Comparison of ENCODE assay signal across 11 cellular contexts in the genomic region with DNA sequence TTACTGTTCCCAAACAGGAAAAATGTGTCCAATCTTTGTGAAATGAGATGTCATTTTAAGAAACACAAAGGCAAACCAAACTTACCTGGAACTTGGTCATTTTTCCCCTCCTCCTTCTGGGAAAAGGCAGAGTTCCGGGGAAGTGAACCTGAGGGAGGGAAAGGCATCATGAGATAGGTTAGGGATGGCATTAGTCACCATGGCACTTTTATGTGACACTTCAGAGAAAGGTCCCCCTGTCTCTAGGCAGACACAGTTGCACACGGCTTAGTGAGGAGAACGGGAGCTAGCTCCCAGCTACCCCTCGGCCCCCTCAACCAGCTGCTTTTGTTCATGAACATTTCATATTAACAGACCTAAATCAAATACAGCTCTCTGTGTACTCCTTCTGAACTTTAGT. TPM values are rescaled to one million over a fixed set of nuclear protein-coding genes. Genes with fewer than 3 reads are reported as not detected.
DNase-seq lines count a peak whose midpoint lies in the region; ATAC-seq, FAIRE-seq and TF ChIP-seq lines count a peak whose summit lies in the region.
"Had no signal": no experiment of that assay in that cellular context is flagged by ENCODE, and none has a peak within 500 bp of the region (broad histone marks: within the 10 kb centered on the region; RNA-seq: fewer than 3 reads in every experiment).

No MANE protein-coding gene starts in this region.

- H3K4me3 Mint-ChIP-seq in CD4-positive, CD25-positive, alpha-beta regulatory T cell, result peak overlapping the region; percentile 93 to 96 (median 94)
- peak overlapping the region; percentile 92 for H3K4me3 Mint-ChIP-seq in astrocyte (ENCODE audit: unreplicated experiment)
- peak overlapping the region; percentile 19 to 96 (median 88) for H3K4me3 Mint-ChIP-seq in naive thymus-derived CD8-positive, alpha-beta T cell

- H3K4me1 Mint-ChIP-seq in CD4-positive, CD25-positive, alpha-beta regulatory T cell, result peaks cover 11 to 33% (median 19%) of the 10 kb centered on the region in 4 donors
- peaks cover 3% of the 10 kb centered on the region for H3K4me1 Mint-ChIP-seq in astrocyte (ENCODE audit: low read depth, unreplicated experiment)
- peaks cover 12 to 32% (median 21%) of the 10 kb centered on the region in 4 donors for H3K4me1 Mint-ChIP-seq in naive thymus-derived CD8-positive, alpha-beta T cell

- H3K9me3 Mint-ChIP-seq in CD4-positive, CD25-positive, alpha-beta regulatory T cell, result peaks cover 0 to 17% (median 7%) of the 10 kb centered on the region in 7 donors
- H3K9me3 Mint-ChIP-seq in astrocyte (ENCODE audit: unreplicated experiment), result peaks cover 4% of the 10 kb centered on the region
- H3K9me3 Mint-ChIP-seq in naive thymus-derived CD8-positive, alpha-beta T cell, result peaks cover 3 to 35% (median 16%) of the 10 kb centered on the region in 9 donors

- H3K79me2 ChIP-seq in astrocyte (ENCODE audit: insufficient read depth, low read length), result no peaks in the 10 kb centered on the region

- peaks cover 33% of the 10 kb centered on the region for H3K36me3 Mint-ChIP-seq in CD4-positive, CD25-positive, alpha-beta regulatory T cell
- peaks cover 13% of the 10 kb centered on the region for H3K36me3 Mint-ChIP-seq in astrocyte (ENCODE audit: low read depth, unreplicated experiment)
- peaks cover 41 to 48% (median 42%) of the 10 kb centered on the region in 3 donors for H3K36me3 Mint-ChIP-seq in naive thymus-derived CD8-positive, alpha-beta T cell

- H3K4me3 ChIP-seq in CD4-positive, CD25-positive, alpha-beta regulatory T cell (ENCODE audit: low read depth, low read length), result no peak overlapping the region
- peak overlapping the region; percentile 68; the same call in 1 of the 2 replicates for H3K4me3 ChIP-seq in HFF-Myc (replicated peaks; ENCODE audit: low read depth, low read length)
- peak overlapping the region; percentile 92 for H3K4me3 ChIP-seq in astrocyte (ENCODE audit: insufficient read depth, low read depth, low read length)

- peak overlapping the region; percentile 30 for H2AFZ ChIP-seq in astrocyte (ENCODE audit: low read depth, low read length)

- TF ChIP-seq CTCF in HFF-Myc (IDR thresholded peaks at IDR 0.05; ENCODE audit: low read depth, low read length, missing control alignments) (no peak), astrocyte (IDR thresholded peaks at IDR 0.05; ENCODE audit: insufficient read depth, low read depth, low read length) (no peak)

- H3K27ac ChIP-seq in CD4-positive, CD25-positive, alpha-beta regulatory T cell (ENCODE audit: insufficient read depth, low read length, poor library complexity, severe bottlenecking), result no peak overlapping the region
- H3K27ac ChIP-seq in astrocyte (ENCODE audit: low read depth, low read length), result no peak overlapping the region
- H3K27ac ChIP-seq: vagina had no signal

- POLR2A ChIA-PET in naive thymus-derived CD8-positive, alpha-beta T cell (lab: Charles Lee), result interaction anchor here (0.8 kb wide), 1 partner anchor 91 kb away, joined by 3 read pairs; a partner anchor contains a TSS

- no peak for FAIRE-seq in astrocyte (lab: Jason Lieb, UNC)

- H3K36me3 ChIP-seq in CD4-positive, CD25-positive, alpha-beta regulatory T cell (ENCODE audit: control insufficient read depth, insufficient read depth, low read length), result peaks cover 40% of the 10 kb centered on the region
- H3K36me3 ChIP-seq in astrocyte (ENCODE audit: insufficient read depth, low read length), result no peaks in the 10 kb centered on the region

- DNase-seq in CD4-positive, CD25-positive, alpha-beta regulatory T cell, result no peak
- no peak for DNase-seq in HFF-Myc (ENCODE audit: extremely low read depth, low read depth)
- no peak for DNase-seq in astrocyte (ENCODE audit: low read depth)
- DNase-seq in naive thymus-derived CD8-positive, alpha-beta T cell, result no peak
- DNase-seq in hepatic stellate cell (ENCODE audit: low spot score), result no peak
- no peak for DNase-seq in NOMO-1 (lab: John Stamatoyannopoulos, UW; ENCODE audit: unreplicated experiment in 2 of 2)
- DNase-seq: activated B cell treated with CpG ODN at 0.5 μM for 24 hours, GDM1, NCI-H146 had no signal

- no peaks in the 10 kb centered on the region for H3K27me3 ChIP-seq in CD4-positive, CD25-positive, alpha-beta regulatory T cell (ENCODE audit: control insufficient read depth, insufficient read depth, low read length)
- H3K27me3 ChIP-seq in astrocyte (ENCODE audit: insufficient read depth, low read length), result no peaks in the 10 kb centered on the region
- H3K27me3 ChIP-seq: vagina had no signal

- peak overlapping the region; percentile 87 for H3K9ac ChIP-seq in astrocyte (ENCODE audit: low read length)

- H3K27ac Mint-ChIP-seq in CD4-positive, CD25-positive, alpha-beta regulatory T cell, result no peak overlapping the region
- peak overlapping the region; percentile 7 for H3K27ac Mint-ChIP-seq in astrocyte (ENCODE audit: unreplicated experiment)
- no peak overlapping the region for H3K27ac Mint-ChIP-seq in naive thymus-derived CD8-positive, alpha-beta T cell
- H3K27ac Mint-ChIP-seq: activated B cell treated with CpG ODN at 0.5 μM for 24 hours had no signal

- H3K4me2 ChIP-seq in astrocyte (ENCODE audit: low read length), result peak overlapping the region; percentile 91

- H3K4me1 ChIP-seq in CD4-positive, CD25-positive, alpha-beta regulatory T cell (ENCODE audit: control insufficient read depth, insufficient read depth, low read length, poor library complexity, severe bottlenecking), result peaks cover 17% of the 10 kb centered on the region
- H3K4me1 ChIP-seq in astrocyte (ENCODE audit: insufficient read depth, low read length), result no peaks in the 10 kb centered on the region

- H3K27me3 Mint-ChIP-seq in CD4-positive, CD25-positive, alpha-beta regulatory T cell, result peaks cover 1% of the 10 kb centered on the region
- H3K27me3 Mint-ChIP-seq in astrocyte (ENCODE audit: low read depth, unreplicated experiment), result no peaks in the 10 kb centered on the region
- H3K27me3 Mint-ChIP-seq in naive thymus-derived CD8-positive, alpha-beta T cell, result peaks cover 0 to 5% (median 0%) of the 10 kb centered on the region in 5 donors

- H4K20me1 ChIP-seq in astrocyte (ENCODE audit: insufficient read depth, low read length), result no peaks in the 10 kb centered on the region

- ATAC-seq in CD4-positive, CD25-positive, alpha-beta regulatory T cell (ENCODE audit: low read depth in 2 of 2), result no peak
- ATAC-seq in naive thymus-derived CD8-positive, alpha-beta T cell, result no peak
- no peak for ATAC-seq in HG02642 (IDR thresholded peaks at IDR 0.05; ENCODE audit: poor library complexity, unreplicated experiment)

- H3K9me3 ChIP-seq in CD4-positive, CD25-positive, alpha-beta regulatory T cell (ENCODE audit: control insufficient read depth in 2 of 2, low read length in 2 of 2), result peaks cover 0 to 4% of the 10 kb centered on the region in 2 experiments
- H3K9me3 ChIP-seq in astrocyte (ENCODE audit: insufficient read depth, low read depth, low read length), result no peaks in the 10 kb centered on the region
- H3K9me3 ChIP-seq: vagina had no signal

RNA-seq across cellular contexts. Expression of a gene that starts 1.5 kb away (rescaled TPM):
- 5.4 TPM for total RNA-seq in CD4-positive, CD25-positive, alpha-beta regulatory T cell
- 1 to 10 TPM; 1.0 to 3.5 (median 2.6) TPM for polyA plus RNA-seq in CD4-positive, CD25-positive, alpha-beta regulatory T cell
- total RNA-seq in astrocyte, result 4.8 and 6.4 TPM in 2 replicates
- 10 to 100 TPM; 14.1 to 16.6 TPM for total RNA-seq in naive thymus-derived CD8-positive, alpha-beta T cell
- polyA plus RNA-seq in naive thymus-derived CD8-positive, alpha-beta T cell, result 1 to 10 TPM; 2.1 to 3.1 (median 2.7) TPM

RNA-seq across cellular contexts. Expression of a gene that starts 43.6 kb away (rescaled TPM):
- 0.12 TPM for total RNA-seq in CD4-positive, CD25-positive, alpha-beta regulatory T cell
- polyA plus RNA-seq in CD4-positive, CD25-positive, alpha-beta regulatory T cell, result under 1 TPM in 3 of 4 donors, not detected in 1; 0.35 to 0.64 (median 0.56) TPM
- 2.1 and 2.7 TPM in 2 replicates for total RNA-seq in astrocyte
- total RNA-seq in naive thymus-derived CD8-positive, alpha-beta T cell, result 1 to 10 TPM; 1.2 to 1.7 TPM
- polyA plus RNA-seq in naive thymus-derived CD8-positive, alpha-beta T cell, result under 1 TPM in 2 of 3 donors, not detected in 1; 0.59 to 0.64 TPM
- total RNA-seq: vagina had no signal

RNA-seq across cellular contexts. Expression of a gene that starts 53.2 kb away (rescaled TPM):
- total RNA-seq in CD4-positive, CD25-positive, alpha-beta regulatory T cell, result not detected
- polyA plus RNA-seq in CD4-positive, CD25-positive, alpha-beta regulatory T cell, result under 1 TPM in 2 of 4 donors, not detected in 2; 0.25 to 0.46 TPM
- 4.1 and 4.4 TPM in 2 replicates for total RNA-seq in astrocyte
- total RNA-seq in naive thymus-derived CD8-positive, alpha-beta T cell, result 1 to 10 TPM; 1.0 to 1.2 TPM
- polyA plus RNA-seq in naive thymus-derived CD8-positive, alpha-beta T cell, result not detected
